ENCODE assay signal across 21 cellular contexts in genomic region chr3:123741058-123741511, GRCh38.
DNase-seq lines count a peak whose midpoint lies in the region; ATAC-seq, FAIRE-seq and TF ChIP-seq lines count a peak whose summit lies in the region.
"Had no signal": no experiment of that assay in that cellular context is flagged by ENCODE, and none has a peak within 500 bp of the region (broad histone marks: within the 10 kb centered on the region; RNA-seq: fewer than 3 reads in every experiment).

No MANE protein-coding gene starts in this region.

- no peak overlapping the region for H3K4me3 ChIP-seq in fibroblast of villous mesenchyme (ENCODE audit: low read depth, low read length)
- H3K4me3 ChIP-seq: neural progenitor cell had no signal

- FAIRE-seq in frontal cortex (lab: Jason Lieb, UNC), result no peak
- FAIRE-seq: endothelial cell of umbilical vein had no signal

- no peak for TF ChIP-seq CTCF in fibroblast of villous mesenchyme (IDR thresholded peaks at IDR 0.05; ENCODE audit: insufficient read depth, low read depth, low read length)

- ATAC-seq in GM21786 (IDR thresholded peaks at IDR 0.05; ENCODE audit: unreplicated experiment), result no peak
- ATAC-seq: activated CD8-positive, alpha-beta memory T cell treated with anti-CD3 and anti-CD28 coated beads, Interleukin-2, amount 10 ng/mL, durations not matched to agents 7 days and 5 days had no signal

- DNase-seq in EL (peak; percentile 36), amniotic epithelial cell (ENCODE audit: low read depth) (peak; percentile 62), fibroblast of villous mesenchyme (ENCODE audit: low read depth) (peak; percentile 77), renal cortical epithelial cell (ENCODE audit: low read depth) (peak; percentile 62), AML-193 (lab: John Stamatoyannopoulos, UW) (no peak), frontal cortex (ENCODE audit: low spot score in 2 of 2) (no peak), SHP77 treated with DMSO at 0.1 percent for 48 hours (lab: John Stamatoyannopoulos, UW) (no peak)
- DNase-seq: activated CD4-positive, alpha-beta T cell treated with anti-CD3 and anti-CD28 coated beads, Interleukin-2, amount 10 ng/mL, durations not matched to agents 7 days and 5 days; activated CD8-positive, alpha-beta memory T cell treated with anti-CD3 and anti-CD28 coated beads, Interleukin-2, amount 10 ng/mL, durations not matched to agents 7 days and 5 days; activated naive CD4-positive, alpha-beta T cell treated with anti-CD3 and anti-CD28 coated beads, Interleukin-2, amount 10 ng/mL, durations not matched to agents 7 days and 5 days; anterior cingulate cortex; central memory CD4-positive, alpha-beta T cell; foreskin melanocyte; NCI-H2029 treated with DMSO at 0.1 percent for 48 hours; NCI-H226; NCI-H748 treated with DMSO at 0.1 percent for 48 hours; RPMI8226; WERI-Rb-1 had no signal

Comparison
In these comparisons a context has a peak if more than half of its experiments do, and no peak if none do; other contexts are left out.
1. DNase-seq: peak in EL (single experiment), amniotic epithelial cell (single experiment), fibroblast of villous mesenchyme (single experiment) and renal cortical epithelial cell (single experiment); none in AML-193 (0 of 2), frontal cortex (0 of 2) and SHP77 treated with DMSO at 0.1 percent for 48 hours (single experiment).